9 cellular contexts compared by ENCODE assay signal in genomic region chr6:25942561-25943147, GRCh38. TPM values are rescaled to one million over a fixed set of nuclear protein-coding genes. Genes with fewer than 3 reads are reported as not detected.
DNase-seq lines count a peak whose midpoint lies in the region; ATAC-seq and TF ChIP-seq lines count a peak whose summit lies in the region.
"Had no signal": no experiment of that assay in that cellular context is flagged by ENCODE, and none has a peak within 500 bp of the region (broad histone marks: within the 10 kb centered on the region; RNA-seq: fewer than 3 reads in every experiment).

No MANE protein-coding gene starts in this region.

- H3K4me1 Mint-ChIP-seq in activated naive CD4-positive, alpha-beta T cell treated with anti-CD3 and anti-CD28 coated beads, Interleukin-2, amount 10 ng/mL, durations not matched to agents 7 days and 5 days, result peaks cover 25% of the 10 kb centered on the region

- H3K27me3 ChIP-seq in PC-3 (ENCODE audit: low read length) (no peaks in the 10 kb centered on the region), stomach (no peaks in the 10 kb centered on the region)

- H3K4me3 ChIP-seq in HFF-Myc (replicated peaks; ENCODE audit: low read depth, low read length) (no peak overlapping the region), PC-3 (ENCODE audit: low read length) (no peak overlapping the region), epithelial cell of esophagus (ENCODE audit: low read length) (no peak overlapping the region), stomach (no peak overlapping the region)

- H3K9me3 Mint-ChIP-seq in activated naive CD4-positive, alpha-beta T cell treated with anti-CD3 and anti-CD28 coated beads, Interleukin-2, amount 10 ng/mL, durations not matched to agents 7 days and 5 days, result peaks cover 7% of the 10 kb centered on the region

- H3K4me2 ChIP-seq in PC-3 (ENCODE audit: low read length), result no peak overlapping the region

- H4K20me1 ChIP-seq in PC-3 (ENCODE audit: low read length), result no peaks in the 10 kb centered on the region

- ATAC-seq in PC-3, result peak; percentile 97

- no peaks in the 10 kb centered on the region for H3K9me2 ChIP-seq in PC-3 (replicated peaks; ENCODE audit: low read length)

- no peaks in the 10 kb centered on the region for H3K27me3 Mint-ChIP-seq in activated naive CD4-positive, alpha-beta T cell treated with anti-CD3 and anti-CD28 coated beads, Interleukin-2, amount 10 ng/mL, durations not matched to agents 7 days and 5 days

- no peak for TF ChIP-seq POLR2A in stomach (IDR thresholded peaks at IDR 0.05)

- H3K79me2 ChIP-seq in PC-3 (ENCODE audit: low read length), result no peaks in the 10 kb centered on the region

- no peak overlapping the region for H2AFZ ChIP-seq in PC-3 (ENCODE audit: low read length)

- H3K36me3 ChIP-seq in PC-3 (ENCODE audit: low read depth, low read length) (no peaks in the 10 kb centered on the region), stomach (no peaks in the 10 kb centered on the region)

- H3K27ac ChIP-seq in PC-3 (ENCODE audit: low read length) (no peak overlapping the region), stomach (no peak overlapping the region)

- H3K27ac Mint-ChIP-seq in activated naive CD4-positive, alpha-beta T cell treated with anti-CD3 and anti-CD28 coated beads, Interleukin-2, amount 10 ng/mL, durations not matched to agents 7 days and 5 days, result no peak overlapping the region

- intact Hi-C loops in PC-3 (cut with micrococcal nuclease) (loop anchor here (1.0 to 10.0 kb wide), 4 partner anchors 52 to 328 kb away; no protein-coding TSS in a partner anchor), stomach (cut with DNase I; ENCODE audit: low total_unique reads) (loop anchor here (10.0 kb wide), 1 partner anchor 508 kb away; no protein-coding TSS in a partner anchor)

- H3K9ac ChIP-seq in PC-3 (ENCODE audit: low read length), result no peak overlapping the region

- WGBS in stomach, 5 donors, result 23 to 40% (median 32%) methylated on average over 3 of the region's 3 CpGs

- BruUV-seq in PC-3 (replicated peaks; lab: Mats Ljungman, UMichigan), result no TSS peak

- H3K4me1 ChIP-seq in PC-3 (ENCODE audit: insufficient read depth, low read length) (no peaks in the 10 kb centered on the region), stomach (no peaks in the 10 kb centered on the region)

- H3K36me3 Mint-ChIP-seq in activated naive CD4-positive, alpha-beta T cell treated with anti-CD3 and anti-CD28 coated beads, Interleukin-2, amount 10 ng/mL, durations not matched to agents 7 days and 5 days, result no peaks in the 10 kb centered on the region

- POLR2A ChIA-PET in PC-3 (lab: Charles Lee; ENCODE audit: unreplicated experiment), result no interaction called here

- H3F3A ChIP-seq in PC-3 (ENCODE audit: low read length, unreplicated experiment), result no peaks in the 10 kb centered on the region

- peak; percentile 38 for TF ChIP-seq CTCF in HFF-Myc (IDR thresholded peaks at IDR 0.05; ENCODE audit: low read depth, low read length, missing control alignments)
- peak; percentile 87 for TF ChIP-seq CTCF in PC-3 (conservative IDR thresholded peaks at IDR 0.05; ENCODE audit: low read depth, low read length)
- peak; percentile 59 for TF ChIP-seq CTCF in epithelial cell of esophagus (IDR thresholded peaks at IDR 0.05; ENCODE audit: insufficient read depth, low read depth, low read length, missing control alignments)
- peak in 3 of 7 experiments; percentile 18 to 39 (median 22) for TF ChIP-seq CTCF in stomach (IDR thresholded peaks at IDR 0.05)

- DNase-seq in COR-L47 (lab: John Stamatoyannopoulos, UW) (peak; percentile 23), HFF-Myc (ENCODE audit: extremely low read depth, low read depth) (peak; percentile 21), PC-3 (peak; percentile 68), epithelial cell of esophagus (ENCODE audit: low read depth) (peak; percentile 64), renal cortical epithelial cell (ENCODE audit: low read depth) (peak; percentile 82), stomach (no peak), UCSD-AML1 (lab: John Stamatoyannopoulos, UW; ENCODE audit: unreplicated experiment) (no peak)
- DNase-seq in activated naive CD4-positive, alpha-beta T cell treated with anti-CD3 and anti-CD28 coated beads, Interleukin-2, amount 10 ng/mL, durations not matched to agents 7 days and 5 days, result no peak

- CTCF ChIA-PET in PC-3 (lab: Charles Lee), result interaction anchor here (1.1 kb wide), 1 partner anchor 39 kb away, joined by 8 read pairs; no protein-coding TSS in a partner anchor
- CTCF ChIA-PET in activated naive CD4-positive, alpha-beta T cell treated with anti-CD3 and anti-CD28 coated beads, Interleukin-2, amount 10 ng/mL, durations not matched to agents 7 days and 5 days (lab: Charles Lee), result interaction anchor here (0.8 to 4.2 kb wide), 7 partner anchors 15 to 452 kb away, joined by 3 to 22 read pairs (median 4); no protein-coding TSS in a partner anchor

- no peak for TF ChIP-seq EP300 in stomach (IDR thresholded peaks at IDR 0.05)

- no peak overlapping the region for H3K4me3 Mint-ChIP-seq in activated naive CD4-positive, alpha-beta T cell treated with anti-CD3 and anti-CD28 coated beads, Interleukin-2, amount 10 ng/mL, durations not matched to agents 7 days and 5 days

- H3K9me3 ChIP-seq in PC-3 (ENCODE audit: low read length), result no peaks in the 10 kb centered on the region
- H3K9me3 ChIP-seq in stomach, result no peaks in the 10 kb centered on the region

RNA-seq across cellular contexts. Expression of gene SLC17A2, which starts 12.2 kb away (rescaled TPM):
- not detected in 2 replicates for total RNA-seq in PC-3 (2014; rRNA removed)
- 0.30 TPM in 1 of 2 replicates, not detected in the other for total RNA-seq in renal cortical epithelial cell
- total RNA-seq in stomach, result not detected
- not detected for polyA plus RNA-seq in stomach
- total RNA-seq: mononuclear cell had no signal

RNA-seq across cellular contexts. Expression of gene TRIM38, which starts 19.9 kb away (rescaled TPM):
- total RNA-seq in PC-3 (2014; rRNA removed) (5.6 and 6.4 TPM in 2 replicates), renal cortical epithelial cell (10.4 and 28.5 TPM in 2 replicates), stomach (10 to 100 TPM in 2 of 5 donors, 1 to 10 TPM in 3; 4.1 to 11.3 (median 7.8) TPM)
- polyA plus RNA-seq in stomach, result 1 to 10 TPM; 3.7 to 4.4 (median 4.1) TPM

Comparison
In these comparisons a context has a peak if more than half of its experiments do, and no peak if none do; other contexts are left out.
1. DNase-seq: peak in COR-L47 (single experiment), HFF-Myc (single experiment), PC-3 (single experiment), epithelial cell of esophagus (single experiment) and renal cortical epithelial cell (single experiment); none in stomach (single experiment), activated naive CD4-positive, alpha-beta T cell treated with anti-CD3 and anti-CD28 coated beads, Interleukin-2, amount 10 ng/mL, durations not matched to agents 7 days and 5 days (single experiment) and UCSD-AML1 (single experiment).